20 cellular contexts compared by ENCODE assay signal in the genomic region with DNA sequence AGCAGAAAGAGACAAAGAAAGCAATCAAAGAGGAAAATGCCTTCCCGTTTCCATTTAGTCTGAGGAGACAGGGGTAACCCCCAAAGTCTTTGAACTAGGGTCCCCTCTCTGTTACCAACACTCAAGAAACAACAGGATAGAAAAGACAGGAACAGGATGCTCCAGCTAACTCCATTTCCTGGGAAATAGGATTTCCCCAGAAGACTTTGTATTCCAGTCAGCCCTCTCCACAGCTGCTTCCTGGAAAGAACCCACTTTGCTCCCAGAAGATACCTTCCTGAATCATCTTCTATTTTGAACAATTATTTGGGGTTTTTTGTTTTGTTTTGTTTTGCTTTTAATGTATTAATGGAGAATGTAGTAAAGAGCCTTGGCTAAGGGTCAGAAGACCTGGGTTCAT.
"Had no signal": no experiment of that assay in that cellular context is flagged by ENCODE, and none has a peak within 500 bp of the region (broad histone marks: within the 10 kb centered on the region; RNA-seq: fewer than 3 reads in every experiment).

No MANE protein-coding gene starts in this region.

- DNase-seq: IMR-90, Karpas-422, KG1, MG63, NCI-H1092, NCI-H1105 treated with DMSO at 0.1 percent for 48 hours, NCI-H1417 treated with DMSO at 0.1 percent for 48 hours, NCI-H146, NCI-H1694 treated with DMSO at 0.1 percent for 48 hours, NCI-H1930, NCI-H2081 treated with DMSO at 0.1 percent for 48 hours, NCI-H2171, NCI-H226, NCI-H446, NCI-H510A, NCI-H524 treated with DMSO at 0.1 percent for 48 hours, NCI-H69, NCI-H774, RPMI8226, SIG-M5 had no signal
